ENCODE assay signal across 8 cellular contexts in genomic region chr2:61670591-61671503, GRCh38.
DNase-seq lines count a peak whose midpoint lies in the region; ATAC-seq and TF ChIP-seq lines count a peak whose summit lies in the region.

No MANE protein-coding gene starts in this region.

- H3K27me3 ChIP-seq in A673 (replicated peaks; ENCODE audit: insufficient read depth, low read depth, low read length, poor library complexity): no peaks in the 10 kb centered on the region

- TF ChIP-seq CTCF in A673 (conservative IDR thresholded peaks at IDR 0.05; ENCODE audit: low read depth, low read length) (no peak), progenitor cell of endocrine pancreas (IDR thresholded peaks at IDR 0.05; ENCODE audit: unreplicated experiment) (no peak)

- ATAC-seq in GM18868 (IDR thresholded peaks at IDR 0.05; ENCODE audit: unreplicated experiment) (peak; percentile 46), HG03354 (IDR thresholded peaks at IDR 0.05; ENCODE audit: poor library complexity, severe bottlenecking, unreplicated experiment) (peak; percentile 83)

- peaks cover 19% of the 10 kb centered on the region for H3K4me1 Mint-ChIP-seq in activated T-helper 1 cell treated with anti-CD3 and anti-CD28 coated beads, Interleukin-12 subunit alpha, Interleukin-12 subunit beta, Interleukin-2, Interleukin-4 antibody, amounts not matched to agents 30 ng/mL and 10 ng/mL and 1 ng/mL, durations not matched to agents 14 hours and 24 hours and 36 hours (ENCODE audit: low read depth)
- peaks cover 20% of the 10 kb centered on the region for H3K4me1 Mint-ChIP-seq in progenitor cell of endocrine pancreas (ENCODE audit: low read depth)

- CTCF ChIA-PET in A673 (lab: Charles Lee): no interaction called here

- BruUV-seq in A673 (replicated peaks; lab: Mats Ljungman, UMichigan): no TSS peak

- H3K27me3 Mint-ChIP-seq in activated T-helper 1 cell treated with anti-CD3 and anti-CD28 coated beads, Interleukin-12 subunit alpha, Interleukin-12 subunit beta, Interleukin-2, Interleukin-4 antibody, amounts not matched to agents 30 ng/mL and 10 ng/mL and 1 ng/mL, durations not matched to agents 14 hours and 24 hours and 36 hours (ENCODE audit: insufficient read depth): peaks cover 7% of the 10 kb centered on the region
- no peaks in the 10 kb centered on the region for H3K27me3 Mint-ChIP-seq in progenitor cell of endocrine pancreas

- DNase-seq in A673 (ENCODE audit: low spot score) (no peak), globus pallidus (ENCODE audit: low spot score) (peak; percentile 95), progenitor cell of endocrine pancreas (ENCODE audit: low spot score, unreplicated experiment) (no peak), NCI-H1092 (lab: John Stamatoyannopoulos, UW) (no peak), NCI-H1930 (lab: John Stamatoyannopoulos, UW) (no peak)
- DNase-seq in activated T-helper 1 cell treated with anti-CD3 and anti-CD28 coated beads, Interleukin-12 subunit alpha, Interleukin-12 subunit beta, Interleukin-2, Interleukin-4 antibody, amounts not matched to agents 30 ng/mL and 10 ng/mL and 1 ng/mL, durations not matched to agents 14 hours and 24 hours and 36 hours (ENCODE audit: low spot score): peak; percentile 22

- H3K27ac Mint-ChIP-seq in activated T-helper 1 cell treated with anti-CD3 and anti-CD28 coated beads, Interleukin-12 subunit alpha, Interleukin-12 subunit beta, Interleukin-2, Interleukin-4 antibody, amounts not matched to agents 30 ng/mL and 10 ng/mL and 1 ng/mL, durations not matched to agents 14 hours and 24 hours and 36 hours: peak overlapping the region; percentile 85
- H3K27ac Mint-ChIP-seq in progenitor cell of endocrine pancreas: peak overlapping the region; percentile 81

- intact Hi-C loops in A673 (cut with micrococcal nuclease; ENCODE audit: unreplicated experiment): no loop called here
- intact Hi-C loops in activated T-helper 1 cell treated with anti-CD3 and anti-CD28 coated beads, Interleukin-12 subunit alpha, Interleukin-12 subunit beta, Interleukin-2, Interleukin-4 antibody, amounts not matched to agents 30 ng/mL and 10 ng/mL and 1 ng/mL, durations not matched to agents 14 hours and 24 hours and 36 hours (cut with micrococcal nuclease): loop anchor here (1.0 to 5.0 kb wide), 3 partner anchors 93 to 199 kb away; partner anchors contain the start of genes USP34 and XPO1

- POLR2A ChIA-PET in A673 (lab: Charles Lee; ENCODE audit: low non-redundant PET): no interaction called here

- no peaks in the 10 kb centered on the region for H3K36me3 ChIP-seq in A673 (ENCODE audit: insufficient read depth, low read length, poor library complexity, severe bottlenecking)

- peak overlapping the region; percentile 18 for H3K4me3 ChIP-seq in A673 (ENCODE audit: low read depth, low read length, poor library complexity, severe bottlenecking)

- H3K4me1 ChIP-seq in A673 (ENCODE audit: insufficient read depth, low read length, poor library complexity, severe bottlenecking): no peaks in the 10 kb centered on the region

- H3K27ac ChIP-seq in A673 (ENCODE audit: low read depth, low read length, poor library complexity, severe bottlenecking): peak overlapping the region; percentile 42

- H3K9me3 Mint-ChIP-seq in activated T-helper 1 cell treated with anti-CD3 and anti-CD28 coated beads, Interleukin-12 subunit alpha, Interleukin-12 subunit beta, Interleukin-2, Interleukin-4 antibody, amounts not matched to agents 30 ng/mL and 10 ng/mL and 1 ng/mL, durations not matched to agents 14 hours and 24 hours and 36 hours: peaks cover 20% of the 10 kb centered on the region
- peaks cover 16% of the 10 kb centered on the region for H3K9me3 Mint-ChIP-seq in progenitor cell of endocrine pancreas (ENCODE audit: low read depth)

- H3K9me3 ChIP-seq in A673 (ENCODE audit: low read depth, low read length, poor library complexity, severe bottlenecking): peaks cover 15% of the 10 kb centered on the region

- peak overlapping the region; percentile 73 for H3K4me3 Mint-ChIP-seq in activated T-helper 1 cell treated with anti-CD3 and anti-CD28 coated beads, Interleukin-12 subunit alpha, Interleukin-12 subunit beta, Interleukin-2, Interleukin-4 antibody, amounts not matched to agents 30 ng/mL and 10 ng/mL and 1 ng/mL, durations not matched to agents 14 hours and 24 hours and 36 hours
- no peak overlapping the region for H3K4me3 Mint-ChIP-seq in progenitor cell of endocrine pancreas (ENCODE audit: low read depth)

- H3K36me3 Mint-ChIP-seq in activated T-helper 1 cell treated with anti-CD3 and anti-CD28 coated beads, Interleukin-12 subunit alpha, Interleukin-12 subunit beta, Interleukin-2, Interleukin-4 antibody, amounts not matched to agents 30 ng/mL and 10 ng/mL and 1 ng/mL, durations not matched to agents 14 hours and 24 hours and 36 hours (ENCODE audit: low read depth): peaks cover 6% of the 10 kb centered on the region
- H3K36me3 Mint-ChIP-seq in progenitor cell of endocrine pancreas (ENCODE audit: insufficient read depth): no peaks in the 10 kb centered on the region

Comparison
In these comparisons a context has a peak if more than half of its experiments do, and no peak if none do; other contexts are left out.
1. DNase-seq: peak in activated T-helper 1 cell treated with anti-CD3 and anti-CD28 coated beads, Interleukin-12 subunit alpha, Interleukin-12 subunit beta, Interleukin-2, Interleukin-4 antibody, amounts not matched to agents 30 ng/mL and 10 ng/mL and 1 ng/mL, durations not matched to agents 14 hours and 24 hours and 36 hours (single experiment) and globus pallidus (single experiment); none in A673 (single experiment), progenitor cell of endocrine pancreas (single experiment), NCI-H1092 (single experiment) and NCI-H1930 (0 of 2).